ENCODE assay signal across 17 cellular contexts in genomic region chr18:76412818-76413565, GRCh38.
DNase-seq lines count a peak whose midpoint lies in the region; ATAC-seq and TF ChIP-seq lines count a peak whose summit lies in the region.
"Had no signal": no experiment of that assay in that cellular context is flagged by ENCODE, and none has a peak within 500 bp of the region (broad histone marks: within the 10 kb centered on the region; RNA-seq: fewer than 3 reads in every experiment).

No MANE protein-coding gene starts in this region.

- H2AFZ ChIP-seq in neural progenitor cell (replicated peaks) = no peak overlapping the region

- no peak for ATAC-seq in GM18511 (IDR thresholded peaks at IDR 0.05; ENCODE audit: unreplicated experiment)
- ATAC-seq in Right ventricle myocardium superior (ENCODE audit: poor library complexity) = no peak

- H3K9me3 ChIP-seq in neural progenitor cell (ENCODE audit: low read depth) = no peaks in the 10 kb centered on the region
- H3K9me3 ChIP-seq: left ventricle myocardium inferior had no signal

- intact Hi-C loops in Right ventricle myocardium superior (cut with DNase I) = no loop called here

- no peaks in the 10 kb centered on the region for H3K4me1 ChIP-seq in neural progenitor cell

- no peak for TF ChIP-seq CTCF in coronary artery (IDR thresholded peaks at IDR 0.05)
- no peak for TF ChIP-seq CTCF in neural progenitor cell (IDR thresholded peaks at IDR 0.05)

- H3K27ac ChIP-seq in coronary artery (no peak overlapping the region), neural progenitor cell (no peak overlapping the region)
- H3K27ac ChIP-seq: 22Rv1, brain microvascular endothelial cell, left ventricle myocardium inferior had no signal

- no peak overlapping the region for H3K4me3 ChIP-seq in coronary artery
- H3K4me3 ChIP-seq in neural progenitor cell = no peak overlapping the region
- H3K4me3 ChIP-seq: left ventricle myocardium inferior had no signal

- peaks cover 41% of the 10 kb centered on the region for H3K36me3 Mint-ChIP-seq in neural progenitor cell

- H3K4me1 Mint-ChIP-seq in neural progenitor cell = peaks cover 40% of the 10 kb centered on the region

- H3F3A ChIP-seq in neural progenitor cell (ENCODE audit: low read depth) = no peaks in the 10 kb centered on the region

- DNase-seq in activated CD8-positive, alpha-beta memory T cell treated with anti-CD3 and anti-CD28 coated beads for 24 hours = peak; percentile 44
- no peak for DNase-seq in activated CD8-positive, alpha-beta memory T cell treated with anti-CD3 and anti-CD28 coated beads, Interleukin-2, amount 50 U/mL, for 4 hours
- DNase-seq in coronary artery (ENCODE audit: low spot score) (peak; percentile 50), neural progenitor cell (ENCODE audit: low spot score) (no peak), RPMI8226 (no peak), Right ventricle myocardium superior (no peak)
- DNase-seq in stimulated activated CD8-positive, alpha-beta memory T cell treated with anti-CD3 and anti-CD28 coated beads, Interleukin-4, amount 100 ng/mL, for 48 hours = no peak
- DNase-seq: activated CD4-positive, alpha-beta T cell treated with anti-CD3 and anti-CD28 coated beads, Interleukin-2, amount 50 U/mL, for 4 hours; activated naive CD4-positive, alpha-beta T cell treated with anti-CD3 and anti-CD28 coated beads for 36 hours; brain microvascular endothelial cell; C1 segment of cervical spinal cord; GOT3; left ventricle myocardium inferior; NCI-H187; stimulated activated CD4-positive, alpha-beta T cell treated with anti-CD3 and anti-CD28 coated beads, Interleukin-2, amount 100 ng/mL, for 48 hours had no signal

- no peak overlapping the region for H3K4me2 ChIP-seq in neural progenitor cell

- peaks cover 15% of the 10 kb centered on the region for H3K9me3 Mint-ChIP-seq in neural progenitor cell

- H3K27ac Mint-ChIP-seq in neural progenitor cell = peak overlapping the region; percentile 93
- H3K27ac Mint-ChIP-seq: activated naive CD4-positive, alpha-beta T cell treated with anti-CD3 and anti-CD28 coated beads for 36 hours had no signal

- no peaks in the 10 kb centered on the region for H3K36me3 ChIP-seq in neural progenitor cell
- H3K36me3 ChIP-seq: brain microvascular endothelial cell, left ventricle myocardium inferior had no signal

- H3K27me3 ChIP-seq in neural progenitor cell = no peaks in the 10 kb centered on the region
- H3K27me3 ChIP-seq: brain microvascular endothelial cell had no signal

- H4K20me1 ChIP-seq in neural progenitor cell (ENCODE audit: low read depth) = peaks cover 92% of the 10 kb centered on the region

- H3K79me2 ChIP-seq in neural progenitor cell (ENCODE audit: low read depth) = peaks cover 100% of the 10 kb centered on the region

- H3K9ac ChIP-seq in neural progenitor cell = no peak overlapping the region

- peaks cover 3% of the 10 kb centered on the region for H3K27me3 Mint-ChIP-seq in neural progenitor cell (ENCODE audit: insufficient read depth, low read depth)

- no peak overlapping the region for H3K4me3 Mint-ChIP-seq in neural progenitor cell
- H3K4me3 Mint-ChIP-seq: activated naive CD4-positive, alpha-beta T cell treated with anti-CD3 and anti-CD28 coated beads for 36 hours had no signal

Comparison
In these comparisons a context has a peak if more than half of its experiments do, and no peak if none do; other contexts are left out.
1. DNase-seq: peak in activated CD8-positive, alpha-beta memory T cell treated with anti-CD3 and anti-CD28 coated beads for 24 hours (single experiment) and coronary artery (single experiment); none in activated CD8-positive, alpha-beta memory T cell treated with anti-CD3 and anti-CD28 coated beads, Interleukin-2, amount 50 U/mL, for 4 hours (single experiment), neural progenitor cell (single experiment), RPMI8226 (single experiment), stimulated activated CD8-positive, alpha-beta memory T cell treated with anti-CD3 and anti-CD28 coated beads, Interleukin-4, amount 100 ng/mL, for 48 hours (single experiment) and Right ventricle myocardium superior (single experiment).